1 cellular context compared by ENCODE assay signal in genomic region chr1:31799196-31799894, GRCh38.
TF ChIP-seq lines count a peak whose summit lies in the region.

No MANE protein-coding gene starts in this region.

TF ChIP-seq in endothelial cell of umbilical vein, 7 proteins besides CTCF, POLR2A, EP300 and RAD21 (continued from another document):
- TF ChIP-seq MYC (IDR thresholded peaks at IDR 0.05; ENCODE audit: low read depth, low read length) (no peak), FOS (IDR thresholded peaks at IDR 0.05; ENCODE audit: borderline replicate concordance, insufficient read depth, low read length) (no peak), EZH2 (IDR thresholded peaks at IDR 0.05; ENCODE audit: borderline replicate concordance, low read depth, low read length, severe bottlenecking) (no peak), JUN (IDR thresholded peaks at IDR 0.05; ENCODE audit: borderline replicate concordance, insufficient read depth, insufficient read length, low read depth) (no peak)
